ENCODE assay signal across 20 cellular contexts in genomic region chr1:16977377-16977776, GRCh38. TPM values are rescaled to one million over a fixed set of nuclear protein-coding genes. Genes with fewer than 3 reads are reported as not detected.
"Had no signal": no experiment of that assay in that cellular context is flagged by ENCODE, and none has a peak within 500 bp of the region (broad histone marks: within the 10 kb centered on the region; RNA-seq: fewer than 3 reads in every experiment).

No MANE protein-coding gene starts in this region.

- H3K9me3 ChIP-seq: left ventricle myocardium inferior, sigmoid colon had no signal

- H3K4me3 Mint-ChIP-seq: activated CD4-positive, alpha-beta T cell treated with anti-CD3 and anti-CD28 coated beads, Interleukin-2, amount 10 ng/mL, durations not matched to agents 7 days and 5 days; activated CD8-positive, alpha-beta T cell treated with anti-CD3 and anti-CD28 coated beads, Interleukin-2, amount 10 ng/mL, durations not matched to agents 7 days and 5 days; activated naive CD8-positive, alpha-beta T cell treated with anti-CD3 and anti-CD28 coated beads for 36 hours; activated T-cell treated with anti-CD3 and anti-CD28 coated beads, Interleukin-2, amount 50 U/mL, for 4 hours; dendritic cell treated with granulocyte-macrophage colony-stimulating factor and Interleukin-4, amounts not matched to agents 40 ng/mL and 50 ng/mL, for 4 days; natural killer cell had no signal

- H3K27ac ChIP-seq: VCaP had no signal

- H3K27ac Mint-ChIP-seq: activated CD4-positive, alpha-beta T cell treated with anti-CD3 and anti-CD28 coated beads, Interleukin-2, amount 10 ng/mL, durations not matched to agents 7 days and 5 days; activated CD8-positive, alpha-beta T cell treated with anti-CD3 and anti-CD28 coated beads, Interleukin-2, amount 10 ng/mL, durations not matched to agents 7 days and 5 days; activated naive CD8-positive, alpha-beta T cell treated with anti-CD3 and anti-CD28 coated beads for 36 hours; dendritic cell treated with granulocyte-macrophage colony-stimulating factor and Interleukin-4, amounts not matched to agents 40 ng/mL and 50 ng/mL, for 4 days; natural killer cell had no signal

- H3K9me3 Mint-ChIP-seq: activated CD4-positive, alpha-beta T cell treated with anti-CD3 and anti-CD28 coated beads, Interleukin-2, amount 10 ng/mL, durations not matched to agents 7 days and 5 days; activated naive CD8-positive, alpha-beta T cell treated with anti-CD3 and anti-CD28 coated beads for 36 hours; activated T-cell treated with anti-CD3 and anti-CD28 coated beads, Interleukin-2, amount 50 U/mL, for 4 hours; dendritic cell treated with granulocyte-macrophage colony-stimulating factor and Interleukin-4, amounts not matched to agents 40 ng/mL and 50 ng/mL, for 4 days; natural killer cell had no signal

- DNase-seq: activated CD4-positive, alpha-beta T cell treated with anti-CD3 and anti-CD28 coated beads, Interleukin-2, amount 10 ng/mL, durations not matched to agents 7 days and 5 days; activated CD4-positive, CD25-positive, alpha-beta regulatory T cell treated with anti-CD3 and anti-CD28 coated beads, Interleukin-2, amount 50 U/mL, for 72 hours; activated CD8-positive, alpha-beta T cell treated with anti-CD3 and anti-CD28 coated beads, Interleukin-2, amount 10 ng/mL, durations not matched to agents 7 days and 5 days; activated naive CD4-positive, alpha-beta T cell treated with Interleukin-2 at 50 U/mL for 16 hours; activated naive CD8-positive, alpha-beta T cell treated with anti-CD3 and anti-CD28 coated beads for 36 hours; activated T-cell treated with anti-CD3 and anti-CD28 coated beads, Interleukin-2, amount 50 U/mL, for 4 hours; effector CD8-positive, alpha-beta T cell; glutamatergic neuron; hippocampal formation; left ventricle myocardium inferior; midbrain; natural killer cell; occipital lobe; sigmoid colon; stimulated activated CD4-positive, alpha-beta T cell treated with anti-CD3 and anti-CD28 coated beads, Interleukin-2, amount 100 ng/mL, for 48 hours; stimulated activated naive CD4-positive, alpha-beta T cell had no signal

- H3K4me3 ChIP-seq: left ventricle myocardium inferior, sigmoid colon, SK-N-MC had no signal

- H3K36me3 ChIP-seq: left ventricle myocardium inferior, sigmoid colon had no signal

- H3K36me3 Mint-ChIP-seq: activated naive CD8-positive, alpha-beta T cell treated with anti-CD3 and anti-CD28 coated beads for 36 hours had no signal

RNA-seq across cellular contexts. Expression of gene MFAP2, which starts 3.0 kb away (rescaled TPM):
- total RNA-seq: activated CD4-positive, alpha-beta T cell treated with anti-CD3 and anti-CD28 coated beads, Interleukin-2, amount 10 ng/mL, durations not matched to agents 7 days and 5 days; activated CD8-positive, alpha-beta T cell treated with anti-CD3 and anti-CD28 coated beads, Interleukin-2, amount 10 ng/mL, durations not matched to agents 7 days and 5 days; activated naive CD8-positive, alpha-beta T cell treated with anti-CD3 and anti-CD28 coated beads for 36 hours; T-helper 2 cell treated with Interferon-gamma antibody and Interleukin-4, amounts not matched to agents 100 ng/mL and 5 ng/mL, for 36 hours had no signal
